10 cellular contexts compared by ENCODE assay signal in the genomic region with DNA sequence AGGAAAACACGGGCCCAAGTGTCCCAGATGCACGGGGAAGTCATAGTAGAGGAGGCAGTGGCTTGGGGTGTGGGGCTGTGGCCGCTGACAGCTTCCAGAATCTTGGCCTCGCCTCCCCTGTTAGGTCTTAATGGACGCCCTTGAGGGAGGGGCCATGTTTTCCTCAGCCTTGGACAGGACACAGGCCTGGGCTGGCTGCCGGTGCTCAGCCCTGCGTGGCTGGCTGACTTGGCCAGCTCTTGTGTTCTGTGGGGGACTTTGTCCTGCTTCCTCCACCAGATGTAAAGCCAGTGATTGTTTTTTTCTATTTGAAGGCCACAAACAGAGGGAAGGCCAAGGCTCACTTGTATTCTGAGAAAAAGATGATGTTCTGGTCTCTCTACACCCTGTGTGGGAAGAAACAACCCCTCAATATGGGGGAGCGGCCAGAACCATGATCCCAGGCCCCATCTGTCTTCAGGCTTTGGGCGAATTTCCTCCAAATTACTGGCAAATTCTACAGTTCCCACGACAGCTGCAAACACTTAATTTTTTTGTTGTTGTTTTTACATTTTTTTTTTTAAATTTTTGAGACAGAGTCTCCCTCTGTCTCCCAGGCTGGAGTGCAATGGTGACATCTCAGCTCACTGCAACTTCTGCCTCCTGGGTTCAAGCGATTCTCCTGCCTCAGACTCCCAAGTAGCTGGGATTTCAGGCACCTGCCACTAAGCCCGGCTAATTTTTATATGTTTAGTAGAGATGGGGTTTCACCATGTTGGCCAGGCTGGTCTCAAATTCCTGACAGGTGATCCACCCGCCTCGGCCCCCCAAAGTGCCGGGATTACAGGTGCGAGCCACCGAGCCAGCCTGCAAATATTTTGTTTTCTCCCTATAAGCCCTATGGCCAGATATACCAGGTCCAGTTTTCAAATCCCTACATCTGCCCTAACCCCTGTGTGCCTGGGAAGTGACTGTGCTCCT.
DNase-seq lines count a peak whose midpoint lies in the region; TF ChIP-seq lines count a peak whose summit lies in the region.
"Had no signal": no experiment of that assay in that cellular context is flagged by ENCODE, and none has a peak within 500 bp of the region (broad histone marks: within the 10 kb centered on the region; RNA-seq: fewer than 3 reads in every experiment).

No MANE protein-coding gene starts in this region.

- H3K36me3 ChIP-seq in mucosa of rectum (ENCODE audit: control insufficient read depth in 2 of 2, insufficient read depth in 2 of 2, low read length in 2 of 2): no peaks in the 10 kb centered on the region
- H3K36me3 ChIP-seq in suprapubic skin: no peaks in the 10 kb centered on the region
- H3K36me3 ChIP-seq in MM.1S (replicated peaks; ENCODE audit: insufficient read depth, low read length): no peaks in the 10 kb centered on the region

- WGBS in suprapubic skin: 59% methylated on average over 14 of the region's 17 CpGs

- no peak overlapping the region for H3K4me2 ChIP-seq in MM.1S (ENCODE audit: low read depth, low read length)

- no peaks in the 10 kb centered on the region for H3K4me1 ChIP-seq in mucosa of rectum (ENCODE audit: control insufficient read depth in 2 of 2, insufficient read depth in 2 of 2, low read length in 2 of 2)
- peaks cover 8% of the 10 kb centered on the region for H3K4me1 ChIP-seq in suprapubic skin
- no peaks in the 10 kb centered on the region for H3K4me1 ChIP-seq in MM.1S (ENCODE audit: low read length)

- H2AFZ ChIP-seq in MM.1S (ENCODE audit: low read length): no peak overlapping the region

- no peaks in the 10 kb centered on the region for H3K9me3 ChIP-seq in mucosa of rectum (ENCODE audit: control insufficient read depth in 2 of 2, low read length in 2 of 2)
- no peaks in the 10 kb centered on the region for H3K9me3 ChIP-seq in suprapubic skin
- no peaks in the 10 kb centered on the region for H3K9me3 ChIP-seq in MM.1S (replicated peaks; ENCODE audit: insufficient read depth, low read length)

- no peaks in the 10 kb centered on the region for H3K9me2 ChIP-seq in MM.1S (replicated peaks; ENCODE audit: insufficient read depth, low read length)

- H4K20me1 ChIP-seq in MM.1S (ENCODE audit: insufficient read depth, low read length): no peaks in the 10 kb centered on the region

- TF ChIP-seq POLR2A in suprapubic skin (IDR thresholded peaks at IDR 0.05): no peak

- no peak overlapping the region for H3K9ac ChIP-seq in mucosa of rectum (ENCODE audit: low read depth in 1 of 2, low read length in 2 of 2)
- no peak overlapping the region for H3K9ac ChIP-seq in MM.1S (ENCODE audit: low read length)

- H3K27me3 ChIP-seq in mucosa of rectum (ENCODE audit: control insufficient read depth in 2 of 2, insufficient read depth in 2 of 2, low read length in 2 of 2) (no peaks in the 10 kb centered on the region), suprapubic skin (no peaks in the 10 kb centered on the region), MM.1S (replicated peaks; ENCODE audit: insufficient read depth, low read length) (peaks cover 92% of the 10 kb centered on the region)

- DNase-seq in anterior cingulate cortex (lab: John Stamatoyannopoulos, UW) (peak in 50 of 58 donors; percentile 27 to 86 (median 63)), cardiac septum (ENCODE audit: low spot score) (peak; percentile 87), suprapubic skin (ENCODE audit: low spot score in 2 of 2) (peak; percentile 80 to 93), MM.1S (no peak), NCI-H2029 (lab: John Stamatoyannopoulos, UW) (no peak), GM13977 (ENCODE audit: low spot score) (no peak), ecto neural progenitor cell (ENCODE audit: low spot score) (no peak)
- DNase-seq: activated CD8-positive, alpha-beta memory T cell treated with anti-CD3 and anti-CD28 coated beads, Interleukin-2, amount 50 U/mL, for 4 hours; NCI-H2107 had no signal

- no peaks in the 10 kb centered on the region for H3F3A ChIP-seq in MM.1S (ENCODE audit: insufficient read depth, low read length)

- in situ Hi-C loops in GM13977 (cut with MboI; ENCODE audit: low pct_unique_long_range_greater_than_20kb, low sequenced_read_pairs, unreplicated experiment): no loop called here

- H3K79me2 ChIP-seq in MM.1S (ENCODE audit: low read length): no peaks in the 10 kb centered on the region

- intact Hi-C loops in cardiac septum (cut with DNase I): loop anchor here (2.0 kb wide), 1 partner anchor 50 kb away; no protein-coding TSS in a partner anchor

- TF ChIP-seq EP300 in suprapubic skin (IDR thresholded peaks at IDR 0.05): no peak

- H3K27ac ChIP-seq in mucosa of rectum (ENCODE audit: low read depth in 2 of 2, low read length in 2 of 2) (peak overlapping the region; percentile 29 to 48), suprapubic skin (peak overlapping the region; percentile 45), MM.1S (ENCODE audit: low read length) (no peak overlapping the region)

- H3K4me3 ChIP-seq in mucosa of rectum (ENCODE audit: low read length in 2 of 2) (no peak overlapping the region), suprapubic skin (no peak overlapping the region), MM.1S (ENCODE audit: low read length) (no peak overlapping the region)

- TF ChIP-seq CTCF in suprapubic skin (IDR thresholded peaks at IDR 0.05): no peak
- TF ChIP-seq CTCF in MM.1S (IDR thresholded peaks at IDR 0.05; ENCODE audit: low read length): no peak
- no peak for TF ChIP-seq CTCF in GM13977 (IDR thresholded peaks at IDR 0.05; ENCODE audit: extremely low read depth, insufficient read depth, missing control alignments)

Comparison
In these comparisons a context has a peak if more than half of its experiments do, and no peak if none do; other contexts are left out.
1. DNase-seq: peak in anterior cingulate cortex (50 of 58), cardiac septum (single experiment) and suprapubic skin (2 of 2); none in MM.1S (single experiment), NCI-H2029 (single experiment), GM13977 (single experiment) and ecto neural progenitor cell (single experiment).